In the genomic region with DNA sequence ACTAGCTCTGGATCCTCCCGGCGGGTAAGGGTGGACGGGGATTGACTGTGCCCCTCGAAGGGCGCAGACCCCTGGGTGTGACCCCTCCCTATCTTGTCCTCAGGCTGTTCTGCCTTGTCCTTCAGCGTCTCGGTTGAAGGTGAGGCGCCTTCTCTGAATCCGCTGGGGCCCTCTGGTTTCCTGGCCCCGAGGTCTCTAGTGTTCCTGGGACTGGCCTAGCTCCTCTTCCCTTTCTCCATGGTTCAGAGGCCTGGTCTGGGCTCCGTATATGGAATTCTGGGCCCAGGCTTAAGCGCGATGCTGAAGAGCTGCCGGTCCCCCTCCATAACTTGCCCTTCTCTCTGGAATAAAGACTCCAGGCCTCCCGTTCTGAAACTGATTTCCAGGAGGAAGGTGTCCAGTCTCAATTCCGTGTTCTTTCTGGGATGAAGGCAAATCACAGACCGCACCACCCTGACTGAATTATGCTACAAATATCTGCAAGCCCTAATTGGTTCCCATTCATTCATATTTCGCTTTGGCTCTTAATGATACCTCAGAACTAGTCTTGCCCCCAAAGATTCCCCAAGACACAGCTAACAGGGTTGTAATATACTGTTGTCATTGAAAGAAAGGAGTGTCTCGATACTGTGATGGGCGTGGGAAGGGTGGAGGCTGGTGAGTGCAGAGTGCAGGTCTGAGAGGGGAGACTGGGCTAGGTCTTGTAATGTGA, we compare ENCODE assay signal across 8 cellular contexts. TPM values are rescaled to one million over a fixed set of nuclear protein-coding genes. Genes with fewer than 3 reads are reported as not detected.
A peak's percentile ranks its signal among the peaks of the same experiment; 100 is the strongest.
DNase-seq lines count a peak whose midpoint lies in the region; ATAC-seq and TF ChIP-seq lines count a peak whose summit lies in the region.

No MANE protein-coding gene starts in this region.

- intact Hi-C loops in uterus (cut with DNase I; ENCODE audit: low total_unique reads), result no loop called here

- H3K4me1 ChIP-seq in uterus, result peaks cover 3 to 11% of the 10 kb centered on the region in 2 donors

- peaks cover 31% of the 10 kb centered on the region for H3K36me3 ChIP-seq in GM06990 (ENCODE audit: control insufficient read depth, insufficient read depth, low read length)
- peaks cover 59% of the 10 kb centered on the region for H3K36me3 ChIP-seq in brain microvascular endothelial cell (replicated peaks)
- H3K36me3 ChIP-seq in uterus, result no peaks in the 10 kb centered on the region

- peak overlapping the region; percentile 51 for H3K27ac ChIP-seq in brain microvascular endothelial cell
- H3K27ac ChIP-seq in uterus, result peak overlapping the region; percentile 76 to 77

- H3K4me3 ChIP-seq in GM06990 (replicated peaks; ENCODE audit: low read depth, low read length), result peak overlapping the region; percentile 92
- H3K4me3 ChIP-seq in brain microvascular endothelial cell (ENCODE audit: low read depth, low read length), result peak overlapping the region; percentile 87
- peak overlapping the region; percentile 78 to 96 for H3K4me3 ChIP-seq in uterus

- in situ Hi-C loops in brain microvascular endothelial cell (cut with HindIII; ENCODE audit: low pct_ligation_motif_present, low sequenced_read_pairs), result no loop called here

- DNase-seq in GM06990 (ENCODE audit: extremely low read depth, insufficient read length) (no peak), brain microvascular endothelial cell (no peak), memory B cell (ENCODE audit: low spot score in 2 of 2) (no peak), uterus (no peak), KG1 (lab: John Stamatoyannopoulos, UW) (no peak)
- no peak for DNase-seq in stimulated activated CD4-positive, alpha-beta T cell treated with anti-CD3 and anti-CD28 coated beads, Interleukin-2, amount 100 ng/mL, for 24 hours

- H3K4me1 Mint-ChIP-seq in memory B cell, result peaks cover 23% of the 10 kb centered on the region

- H3K36me3 Mint-ChIP-seq in memory B cell, result peaks cover 10% of the 10 kb centered on the region

- no peaks in the 10 kb centered on the region for H3K27me3 Mint-ChIP-seq in memory B cell

- H3K27me3 ChIP-seq in GM06990 (replicated peaks; ENCODE audit: control insufficient read depth, insufficient read depth, low read length), result no peaks in the 10 kb centered on the region
- H3K27me3 ChIP-seq in brain microvascular endothelial cell (replicated peaks), result no peaks in the 10 kb centered on the region
- no peaks in the 10 kb centered on the region for H3K27me3 ChIP-seq in uterus

- no peaks in the 10 kb centered on the region for H3K9me3 Mint-ChIP-seq in memory B cell

- TF ChIP-seq CTCF in GM06990 (IDR thresholded peaks at IDR 0.05; ENCODE audit: insufficient read depth, low read length, poor library complexity, severe bottlenecking) (no peak), brain microvascular endothelial cell (IDR thresholded peaks at IDR 0.05; ENCODE audit: low read depth, low read length, missing control alignments) (no peak), uterus (IDR thresholded peaks at IDR 0.05) (no peak)

- peak overlapping the region; percentile 83 for H3K27ac Mint-ChIP-seq in memory B cell

- no peaks in the 10 kb centered on the region for H3K9me3 ChIP-seq in uterus

- peak overlapping the region; percentile 92 for H3K4me3 Mint-ChIP-seq in memory B cell

- ATAC-seq in HG03439 (IDR thresholded peaks at IDR 0.05; ENCODE audit: unreplicated experiment), result peak; percentile 21
- ATAC-seq in memory B cell (ENCODE audit: low read depth), result peak; percentile 4
- no peak for ATAC-seq in GM21526 (IDR thresholded peaks at IDR 0.05; ENCODE audit: low FRiP score, unreplicated experiment)

- TF ChIP-seq POLR2A in uterus (IDR thresholded peaks at IDR 0.05), result no peak

RNA-seq across cellular contexts. Expression of a gene that starts 0.7 kb away (rescaled TPM):
- 10 to 100 TPM; 19.4 to 63.7 (median 50.7) TPM for total RNA-seq in uterus

RNA-seq across cellular contexts. Expression of a gene that starts 11.1 kb away (rescaled TPM):
- total RNA-seq in uterus, result 1 to 10 TPM in 1 of 4 donors, not detected in 3; 2.1 TPM

RNA-seq across cellular contexts. Expression of a gene that starts 19.5 kb away (rescaled TPM):
- total RNA-seq in uterus, result 10 to 100 TPM in 3 of 4 donors, 1 to 10 TPM in 1; 3.1 to 34.3 (median 24.5) TPM

RNA-seq across cellular contexts. Expression of a gene that starts 26.1 kb away (rescaled TPM):
- total RNA-seq in uterus, result 10 to 100 TPM; 29.4 to 70.2 (median 52.8) TPM

RNA-seq across cellular contexts. Expression of a gene that starts 26.9 kb away (rescaled TPM):
- 10 to 100 TPM; 43.8 to 76.1 (median 65.4) TPM for total RNA-seq in uterus
